Comparison of ENCODE assay signal across 1 cellular context in genomic region chr2:233651430-233651829, GRCh38.
TF ChIP-seq lines count a peak whose summit lies in the region.

No MANE protein-coding gene starts in this region.

TF ChIP-seq in K562, 482 proteins besides CTCF, POLR2A, EP300 and RAD21:
- no peak for TF ChIP-seq HLTF (IDR thresholded peaks at IDR 0.05)
- no peak for TF ChIP-seq KHSRP (IDR thresholded peaks at IDR 0.05)
- no peak for TF ChIP-seq BRF1 (IDR thresholded peaks at IDR 0.05; ENCODE audit: borderline replicate concordance, extremely low read depth, insufficient read length)
- no peak for TF ChIP-seq UBTF (IDR thresholded peaks at IDR 0.05; ENCODE audit: borderline replicate concordance in 1 of 2, low read depth in 2 of 2, low read length in 2 of 2)
- TF ChIP-seq MTA3 (IDR thresholded peaks at IDR 0.05; ENCODE audit: borderline replicate concordance) = no peak
- TF ChIP-seq KDM4B (IDR thresholded peaks at IDR 0.05; ENCODE audit: borderline replicate concordance in 2 of 2, low read depth in 1 of 2) = no peak
- no peak for TF ChIP-seq DACH1 (IDR thresholded peaks at IDR 0.05; ENCODE audit: partially characterized antibody)
- TF ChIP-seq ZNF134 (CRISPR knock-in tag; conservative IDR thresholded peaks at IDR 0.05) = no peak
- no peak for TF ChIP-seq ADNP (tag; IDR thresholded peaks at IDR 0.05)
- no peak for TF ChIP-seq MCM5 (IDR thresholded peaks at IDR 0.05; ENCODE audit: low read depth)
- TF ChIP-seq MGA (IDR thresholded peaks at IDR 0.05) = no peak
- no peak for TF ChIP-seq GTF2B (IDR thresholded peaks at IDR 0.05; ENCODE audit: extremely low read depth, insufficient read length)
- TF ChIP-seq CHAMP1 (IDR thresholded peaks at IDR 0.05) = no peak
- no peak for TF ChIP-seq PHF21A (IDR thresholded peaks at IDR 0.05; ENCODE audit: borderline replicate concordance, low read depth)
- TF ChIP-seq NFE2L1 (tag; IDR thresholded peaks at IDR 0.05; ENCODE audit: borderline replicate concordance, low read depth) = no peak
- TF ChIP-seq EP400 (IDR thresholded peaks at IDR 0.05) = no peak
- TF ChIP-seq SAP30 (IDR thresholded peaks at IDR 0.05; ENCODE audit: borderline replicate concordance, insufficient read depth, low read depth, low read length, poor library complexity, severe bottlenecking) = no peak
- no peak for TF ChIP-seq TSHZ1 (CRISPR knock-in tag; IDR thresholded peaks at IDR 0.05)
- TF ChIP-seq NEUROD1 (IDR thresholded peaks at IDR 0.05; ENCODE audit: borderline replicate concordance, low read depth, low read length, partially characterized antibody) = no peak
- TF ChIP-seq PTTG1 (tag; IDR thresholded peaks at IDR 0.05; ENCODE audit: low read depth) = no peak
